In the genomic region with DNA sequence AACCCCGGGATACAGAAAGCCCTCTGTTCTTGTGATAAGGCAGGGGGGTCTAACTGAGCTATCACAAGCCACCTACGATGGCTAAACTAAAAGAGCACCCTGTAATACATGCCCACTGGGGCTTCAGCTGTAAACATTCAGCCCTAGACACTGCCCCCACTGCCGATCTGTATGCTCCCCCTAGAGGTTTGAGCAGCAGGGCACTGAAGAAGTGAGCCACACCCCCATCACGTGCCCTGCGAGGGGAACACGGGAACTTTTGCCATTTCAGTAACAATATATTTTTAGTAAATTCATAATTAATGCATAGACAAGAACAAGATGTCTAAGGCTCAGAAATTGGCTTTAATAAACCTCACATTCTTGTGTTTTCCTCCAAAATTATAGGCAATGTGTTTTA, we compare ENCODE assay signal across 12 cellular contexts.
DNase-seq lines count a peak whose midpoint lies in the region; ATAC-seq and TF ChIP-seq lines count a peak whose summit lies in the region.
"Had no signal": no experiment of that assay in that cellular context is flagged by ENCODE, and none has a peak within 500 bp of the region (broad histone marks: within the 10 kb centered on the region; RNA-seq: fewer than 3 reads in every experiment).

No MANE protein-coding gene starts in this region.

- no peaks in the 10 kb centered on the region for H3K36me3 Mint-ChIP-seq in activated CD4-positive, alpha-beta T cell treated with anti-CD3 and anti-CD28 coated beads, Interleukin-2, amount 10 ng/mL, durations not matched to agents 7 days and 5 days (ENCODE audit: low read depth)
- H3K36me3 Mint-ChIP-seq in activated CD4-positive, alpha-beta T cell treated with anti-CD3 and anti-CD28 coated beads, Interleukin-2, amount 10 ng/mL, durations not matched to agents 24 days and 14 days (ENCODE audit: low read depth) = no peaks in the 10 kb centered on the region
- H3K36me3 Mint-ChIP-seq in neural progenitor cell = peaks cover 15% of the 10 kb centered on the region

- H3K4me1 ChIP-seq in Loucy (ENCODE audit: insufficient read depth, low read length, poor library complexity, severe bottlenecking) = no peaks in the 10 kb centered on the region
- peaks cover 31% of the 10 kb centered on the region for H3K4me1 ChIP-seq in neural progenitor cell
- H3K4me1 ChIP-seq: tibial nerve had no signal

- H3K36me3 ChIP-seq in Loucy (ENCODE audit: insufficient read depth, low read length) (no peaks in the 10 kb centered on the region), neural progenitor cell (no peaks in the 10 kb centered on the region)
- H3K36me3 ChIP-seq: tibial nerve had no signal

- no peak overlapping the region for H3K4me3 ChIP-seq in Loucy (ENCODE audit: low read length, poor library complexity, severe bottlenecking)
- H3K4me3 ChIP-seq in astrocyte of the cerebellum (ENCODE audit: low read depth, low read length) = no peak overlapping the region
- H3K4me3 ChIP-seq in neural progenitor cell = no peak overlapping the region
- H3K4me3 ChIP-seq: tibial nerve had no signal

- H2AFZ ChIP-seq in Loucy (ENCODE audit: low read length) (no peak overlapping the region), neural progenitor cell (replicated peaks) (no peak overlapping the region)

- no peak overlapping the region for H3K27ac ChIP-seq in neural progenitor cell
- H3K27ac ChIP-seq: tibial nerve had no signal

- H3K9me3 Mint-ChIP-seq in activated CD4-positive, alpha-beta T cell treated with anti-CD3 and anti-CD28 coated beads, Interleukin-2, amount 10 ng/mL, durations not matched to agents 7 days and 5 days = no peaks in the 10 kb centered on the region
- H3K9me3 Mint-ChIP-seq in activated CD4-positive, alpha-beta T cell treated with anti-CD3 and anti-CD28 coated beads, Interleukin-2, amount 10 ng/mL, durations not matched to agents 24 days and 14 days = no peaks in the 10 kb centered on the region
- no peaks in the 10 kb centered on the region for H3K9me3 Mint-ChIP-seq in neural progenitor cell

- no peak for ATAC-seq in GM19467 (IDR thresholded peaks at IDR 0.05; ENCODE audit: unreplicated experiment)

- H4K20me1 ChIP-seq in Loucy (ENCODE audit: insufficient read depth, low read length, poor library complexity, severe bottlenecking) = no peaks in the 10 kb centered on the region
- no peaks in the 10 kb centered on the region for H4K20me1 ChIP-seq in neural progenitor cell (ENCODE audit: low read depth)

- CTCF ChIA-PET in activated CD4-positive, alpha-beta T cell treated with anti-CD3 and anti-CD28 coated beads, Interleukin-2, amount 10 ng/mL, durations not matched to agents 7 days and 5 days (lab: Charles Lee) = no interaction called here

- peaks cover 13% of the 10 kb centered on the region for H3K27me3 Mint-ChIP-seq in activated CD4-positive, alpha-beta T cell treated with anti-CD3 and anti-CD28 coated beads, Interleukin-2, amount 10 ng/mL, durations not matched to agents 7 days and 5 days
- H3K27me3 Mint-ChIP-seq in activated CD4-positive, alpha-beta T cell treated with anti-CD3 and anti-CD28 coated beads, Interleukin-2, amount 10 ng/mL, durations not matched to agents 24 days and 14 days = peaks cover 5% of the 10 kb centered on the region
- peaks cover 6% of the 10 kb centered on the region for H3K27me3 Mint-ChIP-seq in neural progenitor cell (ENCODE audit: insufficient read depth, low read depth)

- H3K4me1 Mint-ChIP-seq in activated CD4-positive, alpha-beta T cell treated with anti-CD3 and anti-CD28 coated beads, Interleukin-2, amount 10 ng/mL, durations not matched to agents 7 days and 5 days = no peaks in the 10 kb centered on the region
- H3K4me1 Mint-ChIP-seq in activated CD4-positive, alpha-beta T cell treated with anti-CD3 and anti-CD28 coated beads, Interleukin-2, amount 10 ng/mL, durations not matched to agents 24 days and 14 days = no peaks in the 10 kb centered on the region
- H3K4me1 Mint-ChIP-seq in neural progenitor cell = peaks cover 26% of the 10 kb centered on the region

- no peak overlapping the region for H3K4me3 Mint-ChIP-seq in activated CD4-positive, alpha-beta T cell treated with anti-CD3 and anti-CD28 coated beads, Interleukin-2, amount 10 ng/mL, durations not matched to agents 7 days and 5 days
- no peak overlapping the region for H3K4me3 Mint-ChIP-seq in activated CD4-positive, alpha-beta T cell treated with anti-CD3 and anti-CD28 coated beads, Interleukin-2, amount 10 ng/mL, durations not matched to agents 24 days and 14 days
- no peak overlapping the region for H3K4me3 Mint-ChIP-seq in neural progenitor cell

- DNase-seq in activated CD4-positive, alpha-beta T cell treated with anti-CD3 and anti-CD28 coated beads, Interleukin-2, amount 10 ng/mL, durations not matched to agents 7 days and 5 days = peak; percentile 7
- no peak for DNase-seq in activated CD4-positive, alpha-beta T cell treated with anti-CD3 and anti-CD28 coated beads, Interleukin-2, amount 10 ng/mL, durations not matched to agents 24 days and 14 days
- DNase-seq in astrocyte of the cerebellum (ENCODE audit: low read depth) = no peak
- DNase-seq in neural progenitor cell (ENCODE audit: low spot score) = peak; percentile 13
- DNase-seq in stimulated activated naive CD4-positive, alpha-beta T cell treated with Interleukin-2 at 50 U/mL for 16 hours (lab: John Stamatoyannopoulos, UW) = no peak
- no peak for DNase-seq in NCI-H2029 treated with DMSO at 0.1 percent for 48 hours (lab: John Stamatoyannopoulos, UW)
- DNase-seq: activated CD4-positive, alpha-beta T cell treated with anti-CD3 and anti-CD28 coated beads for 1 hour; DMS79; SIG-M5 had no signal

- H3K9me2 ChIP-seq in Loucy (replicated peaks; ENCODE audit: low read depth, low read length) = no peaks in the 10 kb centered on the region

- H3K79me2 ChIP-seq in Loucy (ENCODE audit: insufficient read depth, low read length) = no peaks in the 10 kb centered on the region
- H3K79me2 ChIP-seq in neural progenitor cell (ENCODE audit: low read depth) = no peaks in the 10 kb centered on the region

- intact Hi-C loops in activated CD4-positive, alpha-beta T cell treated with anti-CD3 and anti-CD28 coated beads, Interleukin-2, amount 10 ng/mL, durations not matched to agents 24 days and 14 days (cut with micrococcal nuclease) = loop anchor here (10.0 kb wide), 1 partner anchor 239 kb away; the partner anchor contains the start of gene SFRP2

- H3K9ac ChIP-seq in Loucy (ENCODE audit: low read depth, low read length, poor library complexity, severe bottlenecking) (no peak overlapping the region), neural progenitor cell (no peak overlapping the region)

- POLR2A ChIA-PET in activated CD4-positive, alpha-beta T cell treated with anti-CD3 and anti-CD28 coated beads, Interleukin-2, amount 10 ng/mL, durations not matched to agents 7 days and 5 days (lab: Charles Lee) = no interaction called here

- H3K27me3 ChIP-seq in Loucy (ENCODE audit: insufficient read depth, low read length, poor library complexity, severe bottlenecking) (no peaks in the 10 kb centered on the region), neural progenitor cell (no peaks in the 10 kb centered on the region)
- H3K27me3 ChIP-seq: tibial nerve had no signal

- no peak overlapping the region for H3K27ac Mint-ChIP-seq in activated CD4-positive, alpha-beta T cell treated with anti-CD3 and anti-CD28 coated beads, Interleukin-2, amount 10 ng/mL, durations not matched to agents 7 days and 5 days
- H3K27ac Mint-ChIP-seq in activated CD4-positive, alpha-beta T cell treated with anti-CD3 and anti-CD28 coated beads, Interleukin-2, amount 10 ng/mL, durations not matched to agents 24 days and 14 days = no peak overlapping the region
- no peak overlapping the region for H3K27ac Mint-ChIP-seq in neural progenitor cell

- H3K9me3 ChIP-seq in Loucy (ENCODE audit: insufficient read depth, low read depth, low read length) = no peaks in the 10 kb centered on the region
- H3K9me3 ChIP-seq in neural progenitor cell (ENCODE audit: low read depth) = no peaks in the 10 kb centered on the region
- H3K9me3 ChIP-seq: tibial nerve had no signal

- H3F3A ChIP-seq in Loucy (ENCODE audit: low read depth) = no peaks in the 10 kb centered on the region
- H3F3A ChIP-seq in neural progenitor cell (ENCODE audit: low read depth) = no peaks in the 10 kb centered on the region

- in situ Hi-C loops in astrocyte of the cerebellum (cut with HindIII; ENCODE audit: low sequenced_read_pairs) = no loop called here

- H3K4me2 ChIP-seq in Loucy (ENCODE audit: low read depth, low read length, poor library complexity, severe bottlenecking) (no peak overlapping the region), neural progenitor cell (no peak overlapping the region)

- peak; percentile 65 for TF ChIP-seq CTCF in Loucy (conservative IDR thresholded peaks at IDR 0.05; ENCODE audit: low read length)
- peak; percentile 26 for TF ChIP-seq CTCF in astrocyte of the cerebellum (IDR thresholded peaks at IDR 0.05; ENCODE audit: low read depth, low read length, missing control alignments)
- peak; percentile 45 for TF ChIP-seq CTCF in neural progenitor cell (IDR thresholded peaks at IDR 0.05)

Comparison
In these comparisons a context has a peak if more than half of its experiments do, and no peak if none do; other contexts are left out.
1. DNase-seq: peak in activated CD4-positive, alpha-beta T cell treated with anti-CD3 and anti-CD28 coated beads, Interleukin-2, amount 10 ng/mL, durations not matched to agents 7 days and 5 days (single experiment) and neural progenitor cell (single experiment); none in activated CD4-positive, alpha-beta T cell treated with anti-CD3 and anti-CD28 coated beads, Interleukin-2, amount 10 ng/mL, durations not matched to agents 24 days and 14 days (single experiment), astrocyte of the cerebellum (single experiment), stimulated activated naive CD4-positive, alpha-beta T cell treated with Interleukin-2 at 50 U/mL for 16 hours (single experiment) and NCI-H2029 treated with DMSO at 0.1 percent for 48 hours (single experiment).
2. Peak in every context shown above with its lines, with median percentiles within 50 percentile points of each other: CTCF ChIP-seq.